In the genomic region with DNA sequence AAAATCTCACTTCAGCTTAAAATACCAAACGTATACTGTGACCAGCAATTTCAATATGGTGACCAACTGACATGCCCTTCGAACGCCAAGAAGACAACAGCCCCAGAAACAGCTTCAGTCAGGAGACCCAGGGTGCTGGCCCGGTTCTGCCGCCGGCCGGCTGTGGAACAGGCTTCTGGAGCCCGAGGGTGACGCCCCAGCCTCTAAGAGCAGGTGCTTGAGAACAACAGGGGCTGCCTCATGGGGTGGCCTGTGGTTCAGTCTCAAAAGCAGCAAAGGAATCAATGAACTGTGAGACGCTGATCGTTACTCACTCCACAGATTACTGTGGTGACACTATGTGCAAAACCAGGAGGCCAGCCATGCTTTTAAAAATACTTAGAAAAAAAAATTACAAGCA, we compare ENCODE assay signal across 16 cellular contexts. TPM values are rescaled to one million over a fixed set of nuclear protein-coding genes. Genes with fewer than 3 reads are reported as not detected.
DNase-seq lines count a peak whose midpoint lies in the region; ATAC-seq, FAIRE-seq and TF ChIP-seq lines count a peak whose summit lies in the region.
"Had no signal": no experiment of that assay in that cellular context is flagged by ENCODE, and none has a peak within 500 bp of the region (broad histone marks: within the 10 kb centered on the region; RNA-seq: fewer than 3 reads in every experiment).

No MANE protein-coding gene starts in this region.

- no peak overlapping the region for H2AFZ ChIP-seq in PC-9
- H2AFZ ChIP-seq: GM23248 had no signal

- H3K9ac ChIP-seq in endodermal cell (ENCODE audit: extremely low read depth, low read length, poor library complexity, severe bottlenecking): no peak overlapping the region
- H3K9ac ChIP-seq: GM23248 had no signal

- peaks cover 33% of the 10 kb centered on the region for H4K20me1 ChIP-seq in PC-9 (ENCODE audit: insufficient read depth)

- H3K36me3 Mint-ChIP-seq in memory B cell (peaks cover 2% of the 10 kb centered on the region), endodermal cell (ENCODE audit: low read depth) (no peaks in the 10 kb centered on the region)

- H3K4me2 ChIP-seq in PC-9: no peak overlapping the region

- no peak overlapping the region for H3K27ac ChIP-seq in endodermal cell (ENCODE audit: low read depth, low read length)
- no peak overlapping the region for H3K27ac ChIP-seq in PC-9
- H3K27ac ChIP-seq: GM23248, HL-60, left lung, pancreas had no signal

- H3K9me3 ChIP-seq in endodermal cell (ENCODE audit: control insufficient read depth, low read length) (no peaks in the 10 kb centered on the region), PC-9 (ENCODE audit: insufficient read depth, low read depth) (no peaks in the 10 kb centered on the region)
- H3K9me3 ChIP-seq: left lung, pancreas had no signal

- no peak; the same call in 1 of the 2 replicates for TF ChIP-seq POLR2A in GM12892 (IDR thresholded peaks at IDR 0.05; ENCODE audit: low read depth, low read length)

- H3K4me3 ChIP-seq in endodermal cell (ENCODE audit: low read length) (no peak overlapping the region), PC-9 (no peak overlapping the region)
- H3K4me3 ChIP-seq: GM23248, left lung, pancreas had no signal

- BruUV-seq in PC-9 (replicated peaks; lab: Mats Ljungman, UMichigan): no TSS peak

- no peaks in the 10 kb centered on the region for H3F3A ChIP-seq in PC-9 (ENCODE audit: insufficient read depth, low read depth)

- POLR2A ChIA-PET in PC-9 (lab: Charles Lee; ENCODE audit: unreplicated experiment): no interaction called here

- H3K4me1 ChIP-seq in endodermal cell (ENCODE audit: control insufficient read depth, insufficient read depth, low read length): no peaks in the 10 kb centered on the region
- no peaks in the 10 kb centered on the region for H3K4me1 ChIP-seq in PC-9 (replicated peaks; ENCODE audit: insufficient read depth)
- H3K4me1 ChIP-seq: left lung had no signal

- FAIRE-seq in GM12892 (lab: Jason Lieb, UNC): peak; percentile 80
- FAIRE-seq: pancreas had no signal

- intact Hi-C loops in PC-9 (cut with micrococcal nuclease; ENCODE audit: unreplicated experiment): no loop called here

- DNase-seq in GM12892 (ENCODE audit: insufficient read length): peak; percentile 56
- DNase-seq in memory B cell (ENCODE audit: low spot score in 2 of 2): no peak
- no peak for DNase-seq in endodermal cell
- no peak for DNase-seq in PC-9
- DNase-seq in stimulated activated CD4-positive, alpha-beta T cell treated with anti-CD3 and anti-CD28 coated beads, Interleukin-2, amount 100 ng/mL, for 24 hours: no peak
- no peak for DNase-seq in cerebellar nuclear complex (lab: John Stamatoyannopoulos, UW)
- DNase-seq: activated T-cell treated with anti-CD3 and anti-CD28 coated beads for 4 hours, C1 segment of cervical spinal cord, GM23248, NCI-H524 treated with DMSO at 0.1 percent for 48 hours, SIG-M5 had no signal

- H3K79me2 ChIP-seq in PC-9 (ENCODE audit: low read depth): no peaks in the 10 kb centered on the region; the same call in 1 of the 2 replicates

- H3K4me1 Mint-ChIP-seq in memory B cell (peaks cover 27% of the 10 kb centered on the region), endodermal cell (no peaks in the 10 kb centered on the region)

- H3K36me3 ChIP-seq in endodermal cell (ENCODE audit: control insufficient read depth, insufficient read depth, low read length): peaks cover 5% of the 10 kb centered on the region
- H3K36me3 ChIP-seq in PC-9 (ENCODE audit: low read depth): no peaks in the 10 kb centered on the region
- H3K36me3 ChIP-seq: left lung, pancreas had no signal

- ATAC-seq in GM21360 (IDR thresholded peaks at IDR 0.05; ENCODE audit: unreplicated experiment) (peak; percentile 65), HG03108 (IDR thresholded peaks at IDR 0.05; ENCODE audit: unreplicated experiment) (peak; percentile 34), memory B cell (ENCODE audit: low read depth) (peak; percentile 77)
- ATAC-seq: left lung, pancreas had no signal

- no peaks in the 10 kb centered on the region for H3K9me3 Mint-ChIP-seq in memory B cell
- H3K9me3 Mint-ChIP-seq in endodermal cell: no peaks in the 10 kb centered on the region

- WGBS in endodermal cell (ENCODE audit: insufficient coverage in 1 of 2, insufficient read length in 1 of 2), 2 experiments: 90% methylated on average over 7 to 11 of the region's 11 CpGs

- CTCF ChIA-PET in PC-9 (lab: Charles Lee): no interaction called here

- H3K4me3 Mint-ChIP-seq in memory B cell: peak overlapping the region; percentile 61
- no peak overlapping the region for H3K4me3 Mint-ChIP-seq in endodermal cell

- H3K27me3 Mint-ChIP-seq in memory B cell (peaks cover 5% of the 10 kb centered on the region), endodermal cell (ENCODE audit: insufficient read depth) (no peaks in the 10 kb centered on the region)

- no peak for TF ChIP-seq CTCF in endodermal cell (conservative IDR thresholded peaks at IDR 0.05)
- TF ChIP-seq CTCF in PC-9 (conservative IDR thresholded peaks at IDR 0.05): no peak

- H3K27ac Mint-ChIP-seq in memory B cell (no peak overlapping the region), endodermal cell (no peak overlapping the region)

- no peaks in the 10 kb centered on the region for H3K9me2 ChIP-seq in PC-9 (ENCODE audit: insufficient read depth)

- H3K27me3 ChIP-seq in endodermal cell (ENCODE audit: control insufficient read depth, insufficient read depth, low read length, poor library complexity, severe bottlenecking) (no peaks in the 10 kb centered on the region), PC-9 (ENCODE audit: insufficient read depth, low read depth) (no peaks in the 10 kb centered on the region)
- H3K27me3 ChIP-seq: left lung, pancreas had no signal

RNA-seq across cellular contexts. Expression of a gene that starts 17.3 kb away (rescaled TPM):
- polyA plus RNA-seq in GM12892 (2012; ENCODE audit: missing spikeins): 7.1 TPM
- total RNA-seq in endodermal cell (under 1 TPM; 0.35 to 0.51 TPM), PC-9 (2021) (0.37 and 0.85 TPM in 2 replicates)
- 1.1 TPM for polyA plus RNA-seq in endodermal cell (2013, experiment 1 of 2)
- 0.91 TPM for polyA plus RNA-seq in endodermal cell (2013, experiment 2 of 2)

RNA-seq across cellular contexts. Expression of a gene that starts 54.8 kb away (rescaled TPM):
- 21.5 TPM for polyA plus RNA-seq in GM12892 (2012; ENCODE audit: missing spikeins)
- total RNA-seq in endodermal cell (10 to 100 TPM; 14.9 to 17.1 TPM), PC-9 (2021) (51.2 and 65.1 TPM in 2 replicates)
- 24.1 TPM for polyA plus RNA-seq in endodermal cell (2013, experiment 1 of 2)
- polyA plus RNA-seq in endodermal cell (2013, experiment 2 of 2): 25.0 TPM
